In genomic region chr3:123586131-123586530, GRCh38 we compare ENCODE assay signal across 9 cellular contexts. TPM values are rescaled to one million over a fixed set of nuclear protein-coding genes. Genes with fewer than 3 reads are reported as not detected.
DNase-seq lines count a peak whose midpoint lies in the region; ATAC-seq and TF ChIP-seq lines count a peak whose summit lies in the region.
"Had no signal": no experiment of that assay in that cellular context is flagged by ENCODE, and none has a peak within 500 bp of the region (broad histone marks: within the 10 kb centered on the region; RNA-seq: fewer than 3 reads in every experiment).

No MANE protein-coding gene starts in this region.

- peaks cover 26% of the 10 kb centered on the region for H3K4me1 Mint-ChIP-seq in HFFc6 (ENCODE audit: low read depth)
- peaks cover 25% of the 10 kb centered on the region for H3K4me1 Mint-ChIP-seq in activated CD8-positive, alpha-beta memory T cell treated with anti-CD3 and anti-CD28 coated beads, Interleukin-2, amount 10 ng/mL, durations not matched to agents 7 days and 5 days

- POLR2A ChIA-PET in AG04449 (lab: Yijun Ruan, JAX) = interaction anchor here (0.6 to 3.6 kb wide), 5 partner anchors 10 to 78 kb away, joined by 3 to 14 read pairs (median 4); no protein-coding TSS in a partner anchor

- H3K36me3 Mint-ChIP-seq in HFFc6 (ENCODE audit: low read depth) = peaks cover 46% of the 10 kb centered on the region
- peaks cover 40% of the 10 kb centered on the region for H3K36me3 Mint-ChIP-seq in activated CD8-positive, alpha-beta memory T cell treated with anti-CD3 and anti-CD28 coated beads, Interleukin-2, amount 10 ng/mL, durations not matched to agents 7 days and 5 days

- no peaks in the 10 kb centered on the region for H3K27me3 ChIP-seq in trophoblast cell (ENCODE audit: insufficient read depth, low read length)

- no peak for DNase-seq in AG04449 (ENCODE audit: low read depth, low spot score)
- DNase-seq in HFFc6 = peak; percentile 48
- DNase-seq in NCI-H526 (lab: John Stamatoyannopoulos, UW) = peak; percentile 61 to 77
- DNase-seq in activated CD8-positive, alpha-beta memory T cell treated with anti-CD3 and anti-CD28 coated beads, Interleukin-2, amount 10 ng/mL, durations not matched to agents 7 days and 5 days = peak; percentile 58
- DNase-seq in fibroblast of the aortic adventitia (ENCODE audit: low read depth) = peak; percentile 31
- DNase-seq in trophoblast cell = peak; percentile 53 to 64
- no peak for DNase-seq in midbrain (lab: John Stamatoyannopoulos, UW)
- DNase-seq: naive B cell had no signal

- peak overlapping the region; percentile 30 for H2AFZ ChIP-seq in trophoblast cell (ENCODE audit: insufficient read depth, low read length, poor library complexity)

- H3K23ac ChIP-seq in trophoblast cell (ENCODE audit: low read length) = no peak overlapping the region

- H2AK5ac ChIP-seq in trophoblast cell (ENCODE audit: low read length) = no peak overlapping the region

- TF ChIP-seq CTCF in AG04449 (IDR thresholded peaks at IDR 0.05; ENCODE audit: insufficient read depth, low read length, missing control alignments) = no peak
- no peak for TF ChIP-seq CTCF in HFFc6 (IDR thresholded peaks at IDR 0.05)
- TF ChIP-seq CTCF in fibroblast of the aortic adventitia (IDR thresholded peaks at IDR 0.05; ENCODE audit: insufficient read depth, low read length) = no peak

- H2BK5ac ChIP-seq in trophoblast cell (ENCODE audit: low read depth, low read length, poor library complexity) = peak overlapping the region; percentile 93

- H3K14ac ChIP-seq in trophoblast cell (ENCODE audit: low read length) = peak overlapping the region; percentile 64

- H3K4me2 ChIP-seq in trophoblast cell (ENCODE audit: low read length) = peak overlapping the region; percentile 62

- H3K4ac ChIP-seq in trophoblast cell (ENCODE audit: low read depth, low read length) = peak overlapping the region; percentile 93

- H2BK12ac ChIP-seq in trophoblast cell (ENCODE audit: low read length) = peak overlapping the region; percentile 59

- H3K27me3 Mint-ChIP-seq in HFFc6 (ENCODE audit: insufficient read depth) = peaks cover 2% of the 10 kb centered on the region; the same call in 1 of the 2 replicates
- H3K27me3 Mint-ChIP-seq in activated CD8-positive, alpha-beta memory T cell treated with anti-CD3 and anti-CD28 coated beads, Interleukin-2, amount 10 ng/mL, durations not matched to agents 7 days and 5 days = no peaks in the 10 kb centered on the region
- H3K27me3 Mint-ChIP-seq: naive B cell had no signal

- H4K12ac ChIP-seq in trophoblast cell (ENCODE audit: low read depth, low read length) = no peak overlapping the region

- H2BK120ac ChIP-seq in trophoblast cell (ENCODE audit: insufficient read depth, low read length, poor library complexity) = peak overlapping the region; percentile 92

- H3K36me3 ChIP-seq in trophoblast cell (ENCODE audit: control insufficient read depth in 1 of 2, insufficient read depth in 2 of 2, low read length in 2 of 2) = peaks cover 9 to 16% of the 10 kb centered on the region in 2 experiments

- H3K9me3 Mint-ChIP-seq in HFFc6 = peaks cover 23% of the 10 kb centered on the region
- peaks cover 13% of the 10 kb centered on the region for H3K9me3 Mint-ChIP-seq in activated CD8-positive, alpha-beta memory T cell treated with anti-CD3 and anti-CD28 coated beads, Interleukin-2, amount 10 ng/mL, durations not matched to agents 7 days and 5 days (ENCODE audit: low read depth)

- no CpG with 5 or more reads among the region's 10 CpGs for whole genome bisulfite sequencing in trophoblast cell (ENCODE audit: extremely low coverage, insufficient coverage, insufficient read length)

- no peak overlapping the region for H3K27ac Mint-ChIP-seq in HFFc6
- no peak overlapping the region for H3K27ac Mint-ChIP-seq in activated CD8-positive, alpha-beta memory T cell treated with anti-CD3 and anti-CD28 coated beads, Interleukin-2, amount 10 ng/mL, durations not matched to agents 7 days and 5 days
- H3K27ac Mint-ChIP-seq: naive B cell had no signal

- H3K18ac ChIP-seq in trophoblast cell (ENCODE audit: low read length) = peak overlapping the region; percentile 74

- no peak overlapping the region for H3K4me3 Mint-ChIP-seq in HFFc6
- no peak overlapping the region for H3K4me3 Mint-ChIP-seq in activated CD8-positive, alpha-beta memory T cell treated with anti-CD3 and anti-CD28 coated beads, Interleukin-2, amount 10 ng/mL, durations not matched to agents 7 days and 5 days
- H3K4me3 Mint-ChIP-seq: naive B cell had no signal

- H3K4me3 ChIP-seq in AG04449 (ENCODE audit: low read depth, low read length) (peak overlapping the region; percentile 76), fibroblast of the aortic adventitia (ENCODE audit: low read depth, low read length) (peak overlapping the region; percentile 92), trophoblast cell (ENCODE audit: low read depth, low read length) (peak overlapping the region; percentile 49)

- no peak for ATAC-seq in activated CD8-positive, alpha-beta memory T cell treated with anti-CD3 and anti-CD28 coated beads, Interleukin-2, amount 10 ng/mL, durations not matched to agents 7 days and 5 days
- ATAC-seq in HG03432 (IDR thresholded peaks at IDR 0.05; ENCODE audit: unreplicated experiment) = no peak

- H4K8ac ChIP-seq in trophoblast cell (ENCODE audit: low read depth, low read length) = peak overlapping the region; percentile 76

- H3K9ac ChIP-seq in trophoblast cell (ENCODE audit: low read length) = peak overlapping the region; percentile 62

- H4K91ac ChIP-seq in trophoblast cell (ENCODE audit: low read depth, low read length) = peak overlapping the region; percentile 99

- H3K79me2 ChIP-seq in trophoblast cell (ENCODE audit: control insufficient read depth, insufficient read depth, low read length, poor library complexity) = peaks cover 13% of the 10 kb centered on the region

- H3K4me1 ChIP-seq in trophoblast cell (ENCODE audit: control insufficient read depth in 1 of 2, insufficient read depth in 2 of 2, low read length in 2 of 2) = peaks cover 4 to 9% of the 10 kb centered on the region in 2 experiments

- CTCF ChIA-PET in AG04449 (lab: Yijun Ruan, JAX) = interaction anchor here (0.8 to 2.2 kb wide), 4 partner anchors 9 to 137 kb away, joined by 3 to 7 read pairs (median 5); no protein-coding TSS in a partner anchor
- CTCF ChIA-PET in activated CD8-positive, alpha-beta memory T cell treated with anti-CD3 and anti-CD28 coated beads, Interleukin-2, amount 10 ng/mL, durations not matched to agents 7 days and 5 days (lab: Charles Lee) = no interaction called here

- peaks cover 28% of the 10 kb centered on the region for H3K79me1 ChIP-seq in trophoblast cell (ENCODE audit: low read length)

- peak overlapping the region; percentile 95 for H3K27ac ChIP-seq in trophoblast cell (ENCODE audit: low read depth, low read length)

- peaks cover 11% of the 10 kb centered on the region for H3K9me3 ChIP-seq in trophoblast cell (ENCODE audit: insufficient read depth, low read depth, low read length)

RNA-seq across cellular contexts. Expression of gene HACD2, which starts 1.3 kb away (rescaled TPM):
- 10 to 100 TPM; 56.6 to 85.7 (median 75.7) TPM for total RNA-seq in HFFc6 (2021; fragmentation: NEBNext Ultra II Directional; extraction: Animal tissue kit (Norgen Biotek cat#: 25700))
- 10 to 100 TPM; 17.8 to 24.9 TPM for total RNA-seq in activated CD8-positive, alpha-beta memory T cell treated with anti-CD3 and anti-CD28 coated beads, Interleukin-2, amount 10 ng/mL, durations not matched to agents 7 days and 5 days
- 14.9 and 30.4 TPM in 2 replicates for total RNA-seq in fibroblast of the aortic adventitia (ENCODE audit: low replicate concordance)
- 48.8 and 49.1 TPM in 2 replicates for polyA plus RNA-seq in trophoblast cell (2013)

Comparison
In these comparisons a context has a peak if more than half of its experiments do, and no peak if none do; other contexts are left out.
1. DNase-seq: peak in HFFc6 (single experiment), NCI-H526 (2 of 2), activated CD8-positive, alpha-beta memory T cell treated with anti-CD3 and anti-CD28 coated beads, Interleukin-2, amount 10 ng/mL, durations not matched to agents 7 days and 5 days (single experiment), fibroblast of the aortic adventitia (single experiment) and trophoblast cell (2 of 2); none in AG04449 (single experiment) and midbrain (single experiment).
2. Peak in every context shown above with its lines, with median percentiles within 50 percentile points of each other: H3K4me3 ChIP-seq.